ENCODE assay signal across 8 cellular contexts in the genomic region with DNA sequence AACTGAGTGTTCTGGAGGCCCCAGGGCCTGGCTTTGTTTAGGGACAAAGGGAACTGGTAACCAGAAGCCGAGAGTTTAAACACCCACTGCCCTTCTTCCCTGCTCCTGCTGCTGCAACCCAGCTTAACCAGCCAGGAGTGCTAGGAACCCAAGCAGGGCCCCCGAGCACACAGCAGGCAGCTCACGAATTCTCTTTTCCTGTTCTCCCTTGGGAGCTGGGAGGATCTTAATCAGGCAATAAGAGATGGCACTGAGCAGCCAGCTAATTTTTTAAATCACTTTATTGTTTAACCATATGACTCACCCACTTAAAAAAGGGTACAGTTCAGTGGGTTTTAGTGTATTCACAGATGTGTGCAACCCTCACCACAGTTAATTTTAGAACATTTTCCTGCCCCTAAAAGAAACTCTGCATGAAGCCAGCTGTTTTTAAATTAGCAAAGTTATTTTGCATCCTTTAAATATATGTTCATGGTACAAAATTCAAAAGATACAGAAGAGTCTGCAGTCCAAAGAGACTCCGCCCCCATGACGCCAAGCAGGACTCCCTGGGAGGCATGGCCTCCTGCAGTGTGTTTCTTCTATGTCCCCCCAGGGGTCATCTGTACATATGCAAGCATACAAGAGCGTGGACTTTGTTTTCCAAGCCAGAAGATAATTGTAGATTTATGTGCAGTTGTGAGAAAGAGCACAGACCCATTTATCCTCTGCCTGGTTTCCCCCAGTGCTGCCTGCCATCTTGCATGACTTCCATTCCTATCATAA. TPM values are rescaled to one million over a fixed set of nuclear protein-coding genes. Genes with fewer than 3 reads are reported as not detected.
DNase-seq lines count a peak whose midpoint lies in the region; ATAC-seq and TF ChIP-seq lines count a peak whose summit lies in the region.
"Had no signal": no experiment of that assay in that cellular context is flagged by ENCODE, and none has a peak within 500 bp of the region (broad histone marks: within the 10 kb centered on the region; RNA-seq: fewer than 3 reads in every experiment).

No MANE protein-coding gene starts in this region.

- DNase-seq in GM13977 (ENCODE audit: low spot score) (peak; percentile 37), NCI-H1694 treated with DMSO at 0.1 percent for 48 hours (lab: John Stamatoyannopoulos, UW) (peak; percentile 60), renal cortical epithelial cell (ENCODE audit: low read depth) (peak; percentile 81), GM10248 (ENCODE audit: extremely low spot score) (no peak)
- DNase-seq: heart right ventricle had no signal

- POLR2A ChIA-PET in GM10248 (lab: Yijun Ruan, JAX) = no interaction called here

- in situ Hi-C loops in GM13977 (cut with MboI; ENCODE audit: low pct_unique_long_range_greater_than_20kb, low sequenced_read_pairs, unreplicated experiment) = no loop called here

- peaks cover 33% of the 10 kb centered on the region for H3K36me3 Mint-ChIP-seq in brain

- peaks cover 38% of the 10 kb centered on the region for H3K4me1 Mint-ChIP-seq in brain

- no peak overlapping the region for H3K4me3 Mint-ChIP-seq in brain

- no peaks in the 10 kb centered on the region for H3K27me3 Mint-ChIP-seq in brain

- TF ChIP-seq CTCF in GM13977 (IDR thresholded peaks at IDR 0.05; ENCODE audit: extremely low read depth, insufficient read depth, missing control alignments) = no peak
- TF ChIP-seq CTCF in brain (conservative IDR thresholded peaks at IDR 0.05) = no peak
- no peak for TF ChIP-seq CTCF in GM10248 (IDR thresholded peaks at IDR 0.05; ENCODE audit: control extremely low read depth, extremely low read depth, low read depth, missing control alignments)

- CTCF ChIA-PET in GM10248 (lab: Yijun Ruan, JAX) = interaction anchor here (1.0 to 1.5 kb wide), 2 partner anchors 37 to 175 kb away, joined by 3 read pairs; no protein-coding TSS in a partner anchor

- ATAC-seq in GM21786 (IDR thresholded peaks at IDR 0.05; ENCODE audit: unreplicated experiment) (no peak), GM18498 (IDR thresholded peaks at IDR 0.05; ENCODE audit: unreplicated experiment) (no peak)
- ATAC-seq: heart right ventricle had no signal

- H3K27ac Mint-ChIP-seq in brain = peak overlapping the region; percentile 51 to 96 (median 71)

- no peaks in the 10 kb centered on the region for H3K9me3 Mint-ChIP-seq in brain

RNA-seq across cellular contexts. Expression of gene PPP6R3, which starts 18.9 kb away (rescaled TPM):
- polyA plus RNA-seq in brain (ENCODE audit: insufficient read depth, low read depth, low replicate concordance) = 18.3 TPM
- total RNA-seq in renal cortical epithelial cell = 130 and 164 TPM in 2 replicates
